1 cellular context compared by ENCODE assay signal in the genomic region with DNA sequence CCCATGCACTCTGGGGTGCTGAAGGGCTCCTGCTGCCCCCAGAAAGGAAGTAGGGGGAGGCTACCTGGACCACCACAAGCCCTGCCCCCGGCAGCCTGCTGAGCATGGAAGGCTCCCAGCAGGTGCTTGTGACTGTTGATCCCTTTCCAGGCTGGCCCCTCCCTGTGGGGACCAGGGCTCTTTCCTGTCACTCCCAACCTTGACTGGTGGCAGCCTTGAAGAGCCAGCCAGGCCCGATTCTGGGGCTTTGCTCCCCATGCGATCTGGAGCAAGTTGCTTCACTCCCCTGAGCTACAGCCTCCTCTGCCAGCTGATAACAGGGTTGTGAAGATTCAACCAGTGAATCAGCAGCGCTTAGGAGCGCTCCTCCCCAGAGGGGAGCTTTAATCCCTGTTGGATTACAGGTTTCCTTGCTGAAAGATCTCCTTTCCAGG.
TF ChIP-seq lines count a peak whose summit lies in the region.

No MANE protein-coding gene starts in this region.

TF ChIP-seq in K562, 482 proteins besides CTCF, POLR2A, EP300 and RAD21 (continued from another document):
- TF ChIP-seq, protein P1, sequence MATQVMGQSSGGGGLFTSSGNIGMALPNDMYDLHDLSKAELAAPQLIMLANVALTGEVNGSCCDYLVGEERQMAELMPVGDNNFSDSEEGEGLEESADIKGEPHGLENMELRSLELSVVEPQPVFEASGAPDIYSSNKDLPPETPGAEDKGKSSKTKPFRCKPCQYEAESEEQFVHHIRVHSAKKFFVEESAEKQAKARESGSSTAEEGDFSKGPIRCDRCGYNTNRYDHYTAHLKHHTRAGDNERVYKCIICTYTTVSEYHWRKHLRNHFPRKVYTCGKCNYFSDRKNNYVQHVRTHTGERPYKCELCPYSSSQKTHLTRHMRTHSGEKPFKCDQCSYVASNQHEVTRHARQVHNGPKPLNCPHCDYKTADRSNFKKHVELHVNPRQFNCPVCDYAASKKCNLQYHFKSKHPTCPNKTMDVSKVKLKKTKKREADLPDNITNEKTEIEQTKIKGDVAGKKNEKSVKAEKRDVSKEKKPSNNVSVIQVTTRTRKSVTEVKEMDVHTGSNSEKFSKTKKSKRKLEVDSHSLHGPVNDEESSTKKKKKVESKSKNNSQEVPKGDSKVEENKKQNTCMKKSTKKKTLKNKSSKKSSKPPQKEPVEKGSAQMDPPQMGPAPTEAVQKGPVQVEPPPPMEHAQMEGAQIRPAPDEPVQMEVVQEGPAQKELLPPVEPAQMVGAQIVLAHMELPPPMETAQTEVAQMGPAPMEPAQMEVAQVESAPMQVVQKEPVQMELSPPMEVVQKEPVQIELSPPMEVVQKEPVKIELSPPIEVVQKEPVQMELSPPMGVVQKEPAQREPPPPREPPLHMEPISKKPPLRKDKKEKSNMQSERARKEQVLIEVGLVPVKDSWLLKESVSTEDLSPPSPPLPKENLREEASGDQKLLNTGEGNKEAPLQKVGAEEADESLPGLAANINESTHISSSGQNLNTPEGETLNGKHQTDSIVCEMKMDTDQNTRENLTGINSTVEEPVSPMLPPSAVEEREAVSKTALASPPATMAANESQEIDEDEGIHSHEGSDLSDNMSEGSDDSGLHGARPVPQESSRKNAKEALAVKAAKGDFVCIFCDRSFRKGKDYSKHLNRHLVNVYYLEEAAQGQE (CRISPR knock-in tag; IDR thresholded peaks at IDR 0.05; ENCODE audit: low read depth), result no peak
- TF ChIP-seq MCM3 (IDR thresholded peaks at IDR 0.05) (no peak), OTX1 (CRISPR knock-in tag; IDR thresholded peaks at IDR 0.05) (no peak), SLC30A9 (CRISPR knock-in tag; IDR thresholded peaks at IDR 0.05) (no peak), NR2C1 (IDR thresholded peaks at IDR 0.05) (no peak), NR2C1 (tag; IDR thresholded peaks at IDR 0.05) (no peak), CBX2 (IDR thresholded peaks at IDR 0.05; ENCODE audit: insufficient read depth, low read length, poor library complexity, severe bottlenecking) (no peak), ARHGAP35 (IDR thresholded peaks at IDR 0.05; ENCODE audit: partially characterized antibody) (no peak), SAFB2 (IDR thresholded peaks at IDR 0.05; ENCODE audit: borderline replicate concordance, low read depth, low read length, severe bottlenecking) (no peak), ZNF444 (CRISPR knock-in tag; IDR thresholded peaks at IDR 0.05) (no peak), TFAP4 (CRISPR knock-in tag; IDR thresholded peaks at IDR 0.05; ENCODE audit: borderline replicate concordance) (peak; percentile 82), ZNF699 (CRISPR knock-in tag; IDR thresholded peaks at IDR 0.05; ENCODE audit: insufficient replicate concordance) (no peak), FOSL1 (tag; conservative IDR thresholded peaks at IDR 0.05) (no peak), ZNF507 (tag; conservative IDR thresholded peaks at IDR 0.05) (no peak), CEBPG (CRISPR knock-in tag; IDR thresholded peaks at IDR 0.05) (peak; percentile 66), CEBPG (tag; conservative IDR thresholded peaks at IDR 0.05 in 1 of 2, IDR thresholded peaks at IDR 0.05 in 1 of 2) (peak in 1 of 2 experiments; percentile 66; a peak in 2 of 4 replicates), SIN3B (IDR thresholded peaks at IDR 0.05; ENCODE audit: low read depth) (no peak)
- TF ChIP-seq, protein P2, sequence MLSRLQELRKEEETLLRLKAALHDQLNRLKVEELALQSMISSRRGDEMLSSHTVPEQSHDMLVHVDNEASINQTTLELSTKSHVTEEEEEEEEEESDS (CRISPR knock-in tag; IDR thresholded peaks at IDR 0.05), result no peak
TF ChIP-seq in K562: peak in this region for 8.
